8 cellular contexts compared by ENCODE assay signal in the genomic region with DNA sequence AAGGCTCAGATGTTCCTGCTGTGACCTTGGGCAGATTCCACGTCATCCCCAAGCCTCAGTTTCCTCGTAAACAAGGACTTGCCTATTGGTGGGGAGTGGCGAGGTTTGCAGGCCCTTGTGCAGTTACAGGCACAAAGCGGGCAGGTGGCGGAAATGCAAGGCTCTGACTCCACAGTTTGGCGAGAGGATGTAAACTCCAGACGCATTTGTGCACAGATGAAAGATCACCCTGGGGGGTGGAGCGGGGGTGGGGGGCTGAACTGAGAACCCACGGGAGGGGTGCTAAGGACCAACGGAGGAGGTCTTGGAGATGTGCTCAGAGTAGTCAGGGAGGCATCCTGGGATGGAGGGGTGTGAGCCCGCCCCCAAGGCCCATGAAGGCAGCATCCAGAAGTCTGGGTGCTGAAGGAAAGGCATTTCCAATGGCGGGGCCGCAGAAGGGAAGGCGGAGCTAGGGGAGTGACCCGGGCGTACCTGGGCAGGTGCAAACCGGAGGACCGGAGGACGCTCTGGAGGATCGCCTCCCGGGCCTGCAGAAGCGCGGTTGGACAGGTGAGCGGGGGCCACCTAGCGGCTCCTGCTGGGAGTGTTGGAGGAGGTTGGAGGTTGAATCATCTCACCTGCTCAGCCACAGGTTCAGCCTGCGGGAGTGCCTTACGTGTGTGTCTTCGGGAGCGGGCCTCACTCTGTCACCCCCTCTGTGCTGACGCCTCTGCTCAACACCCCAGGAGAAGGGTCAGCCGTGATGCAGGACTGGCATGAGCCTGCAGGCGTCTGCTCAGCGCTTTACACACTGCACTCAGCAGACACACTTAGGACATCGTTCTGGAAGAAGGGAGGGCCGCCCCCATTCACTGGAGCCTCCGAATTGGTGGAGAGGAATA. TPM values are rescaled to one million over a fixed set of nuclear protein-coding genes. Genes with fewer than 3 reads are reported as not detected.
DNase-seq lines count a peak whose midpoint lies in the region; ATAC-seq and TF ChIP-seq lines count a peak whose summit lies in the region.

No MANE protein-coding gene starts in this region.

- H3K9me3 ChIP-seq in colonic mucosa (no peaks in the 10 kb centered on the region), lung (ENCODE audit: control insufficient read depth in 2 of 2, insufficient read depth in 1 of 2, low read length in 1 of 2) (no peaks in the 10 kb centered on the region)

- peaks cover 34% of the 10 kb centered on the region for H3K27me3 ChIP-seq in colonic mucosa
- H3K27me3 ChIP-seq in lung (ENCODE audit: control insufficient read depth, insufficient read depth): peaks cover 15% of the 10 kb centered on the region

- intact Hi-C loops in colonic mucosa (cut with DNase I): loop anchor here (5.0 kb wide), 4 partner anchors 49 to 239 kb away; no protein-coding TSS in a partner anchor

- H3K36me3 ChIP-seq in colonic mucosa: no peaks in the 10 kb centered on the region
- no peaks in the 10 kb centered on the region for H3K36me3 ChIP-seq in lung (ENCODE audit: control insufficient read depth in 2 of 2, insufficient read depth in 2 of 2, low read length in 2 of 2)

- H3K27ac Mint-ChIP-seq in activated CD4-positive, alpha-beta T cell treated with anti-CD3 and anti-CD28 coated beads, Interleukin-2, amount 10 ng/mL, durations not matched to agents 7 days and 5 days: no peak overlapping the region

- POLR2A ChIA-PET in activated CD4-positive, alpha-beta T cell treated with anti-CD3 and anti-CD28 coated beads, Interleukin-2, amount 10 ng/mL, durations not matched to agents 7 days and 5 days (lab: Charles Lee): no interaction called here

- no peak overlapping the region for H3K27ac ChIP-seq in colonic mucosa
- H3K27ac ChIP-seq in lung (ENCODE audit: low read depth in 1 of 2, low read length in 1 of 2): no peak overlapping the region

- WGBS in lung, 2 donors: 6 to 7% methylated on average over 35 to 36 of the region's 36 CpGs

- no peaks in the 10 kb centered on the region for H3K9me3 Mint-ChIP-seq in activated CD4-positive, alpha-beta T cell treated with anti-CD3 and anti-CD28 coated beads, Interleukin-2, amount 10 ng/mL, durations not matched to agents 7 days and 5 days

- peaks cover 41% of the 10 kb centered on the region for H3K27me3 Mint-ChIP-seq in activated CD4-positive, alpha-beta T cell treated with anti-CD3 and anti-CD28 coated beads, Interleukin-2, amount 10 ng/mL, durations not matched to agents 7 days and 5 days

- TF ChIP-seq CTCF in colonic mucosa (IDR thresholded peaks at IDR 0.05) (peak; percentile 87), lung (IDR thresholded peaks at IDR 0.05; ENCODE audit: control extremely low read depth, extremely low read depth) (peak; percentile 49)

- CTCF ChIA-PET in activated CD4-positive, alpha-beta T cell treated with anti-CD3 and anti-CD28 coated beads, Interleukin-2, amount 10 ng/mL, durations not matched to agents 7 days and 5 days (lab: Charles Lee): no interaction called here

- no peak overlapping the region for H3K4me3 Mint-ChIP-seq in activated CD4-positive, alpha-beta T cell treated with anti-CD3 and anti-CD28 coated beads, Interleukin-2, amount 10 ng/mL, durations not matched to agents 7 days and 5 days

- ATAC-seq in lung (ENCODE audit: insufficient read depth, low FRiP score) (peak; percentile 81), HG03175 (IDR thresholded peaks at IDR 0.05; ENCODE audit: unreplicated experiment) (no peak)

- H3K4me1 Mint-ChIP-seq in activated CD4-positive, alpha-beta T cell treated with anti-CD3 and anti-CD28 coated beads, Interleukin-2, amount 10 ng/mL, durations not matched to agents 7 days and 5 days: peaks cover 13% of the 10 kb centered on the region

- DNase-seq in SKM-1 treated with dmso at 0.1 percent for 144 hours (lab: John Stamatoyannopoulos, UW; ENCODE audit: unreplicated experiment) (peak; percentile 23), SKM-1 (lab: John Stamatoyannopoulos, UW; ENCODE audit: unreplicated experiment) (no peak), NCI-H2081 (lab: John Stamatoyannopoulos, UW) (peak; percentile 85 to 86), colonic mucosa (peak; percentile 96), lung (ENCODE audit: low spot score) (peak; percentile 81)
- peak; percentile 77 for DNase-seq in activated CD4-positive, alpha-beta T cell treated with anti-CD3 and anti-CD28 coated beads, Interleukin-2, amount 10 ng/mL, durations not matched to agents 7 days and 5 days
- peak; percentile 34 to 52 for DNase-seq in stimulated activated CD8-positive, alpha-beta memory T cell treated with anti-CD3 and anti-CD28 coated beads, Interleukin-15, amount 100 ng/mL, for 48 hours (ENCODE audit: low read depth in 2 of 2)

- H3K36me3 Mint-ChIP-seq in activated CD4-positive, alpha-beta T cell treated with anti-CD3 and anti-CD28 coated beads, Interleukin-2, amount 10 ng/mL, durations not matched to agents 7 days and 5 days (ENCODE audit: low read depth): no peaks in the 10 kb centered on the region

- H3K4me1 ChIP-seq in colonic mucosa (peaks cover 4% of the 10 kb centered on the region), lung (ENCODE audit: control insufficient read depth in 2 of 2, insufficient read depth in 2 of 2, low read length in 2 of 2) (peaks cover 0 to 7% of the 10 kb centered on the region in 2 donors)

- peak overlapping the region in 1 of 2 donors; percentile 46 for H3K9ac ChIP-seq in colonic mucosa (ENCODE audit: low read depth in 2 of 2, low read length in 2 of 2)

- H3K4me3 ChIP-seq in colonic mucosa (no peak overlapping the region), lung (no peak overlapping the region)

RNA-seq across cellular contexts. Expression of gene FIBCD1, which starts 1.9 kb away (rescaled TPM):
- total RNA-seq in activated CD4-positive, alpha-beta T cell treated with anti-CD3 and anti-CD28 coated beads, Interleukin-2, amount 10 ng/mL, durations not matched to agents 7 days and 5 days: not detected
- 10 to 100 TPM in 1 of 2 donors, 1 to 10 TPM in 1; 9.0 to 32.9 TPM for total RNA-seq in colonic mucosa
- 1 to 10 TPM in 1 of 2 donors, under 1 TPM in 1; 0.97 to 7.7 TPM for total RNA-seq in lung
- polyA plus RNA-seq in lung: 1 to 10 TPM; 4.0 to 4.1 TPM

RNA-seq across cellular contexts. Expression of gene QRFP, which starts 44.3 kb away (rescaled TPM):
- not detected for total RNA-seq in activated CD4-positive, alpha-beta T cell treated with anti-CD3 and anti-CD28 coated beads, Interleukin-2, amount 10 ng/mL, durations not matched to agents 7 days and 5 days
- total RNA-seq in colonic mucosa (under 1 TPM in 1 of 2 donors, not detected in 1; 0.77 TPM), lung (not detected)
- polyA plus RNA-seq in lung: under 1 TPM; 0.13 to 0.16 TPM
